ENCODE assay signal across 1 cellular context in the genomic region with DNA sequence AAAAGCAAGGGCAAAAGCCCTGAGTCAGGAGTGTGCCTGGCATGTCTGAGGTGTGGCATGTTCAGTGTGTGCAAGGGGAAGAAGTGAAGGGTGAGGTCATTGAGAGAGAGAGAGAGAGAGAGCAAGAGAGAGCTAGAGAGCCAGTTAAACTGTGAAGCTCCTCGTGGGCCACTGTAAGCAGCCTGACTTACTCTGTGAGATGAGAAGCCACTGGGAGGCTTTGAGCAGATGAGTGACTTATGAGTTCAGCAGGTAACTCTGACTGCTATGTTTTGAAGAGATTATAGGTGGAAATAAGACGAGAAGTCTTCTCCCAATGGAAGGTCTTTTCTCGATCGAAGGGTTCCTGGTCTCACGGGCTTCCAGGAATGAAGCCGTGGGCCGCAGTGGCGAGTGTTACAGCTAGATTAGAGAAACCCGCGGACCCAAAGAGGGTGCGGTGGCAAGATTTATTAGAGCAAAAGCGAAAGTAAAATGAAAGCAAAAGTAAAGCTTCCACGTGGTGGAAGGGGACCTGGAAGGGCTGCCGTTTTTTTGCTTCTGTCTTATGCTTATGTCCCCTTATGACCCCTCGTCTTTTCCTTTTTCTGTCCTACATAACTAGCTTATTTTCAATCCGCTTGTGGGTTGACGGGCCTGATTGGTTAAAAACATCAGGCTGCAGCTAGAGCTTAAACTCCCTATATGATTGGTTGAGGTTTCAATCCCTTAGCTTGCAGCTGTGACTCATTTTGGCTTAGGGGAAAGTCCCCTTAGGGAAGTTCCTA.
TF ChIP-seq lines count a peak whose summit lies in the region.

No MANE protein-coding gene starts in this region.

TF ChIP-seq in K562, 482 proteins besides CTCF, POLR2A, EP300 and RAD21 (continued from another document and continues in another):
- peak; percentile 58 for TF ChIP-seq JUN (IDR thresholded peaks at IDR 0.05; ENCODE audit: borderline replicate concordance, low read depth, low read length)
- TF ChIP-seq JUN (CRISPR knock-in tag; IDR thresholded peaks at IDR 0.05; ENCODE audit: borderline replicate concordance), result peak; percentile 96
- no peak for TF ChIP-seq ZNF76 (CRISPR knock-in tag; IDR thresholded peaks at IDR 0.05; ENCODE audit: borderline replicate concordance)
- peak; percentile 54 for TF ChIP-seq SOX6 (IDR thresholded peaks at IDR 0.05)
- TF ChIP-seq HES1 (IDR thresholded peaks at IDR 0.05; ENCODE audit: low read depth), result 0 out of 2 replicates have a peak, but pooled peaks have one; percentile 50
- TF ChIP-seq, protein P1, sequence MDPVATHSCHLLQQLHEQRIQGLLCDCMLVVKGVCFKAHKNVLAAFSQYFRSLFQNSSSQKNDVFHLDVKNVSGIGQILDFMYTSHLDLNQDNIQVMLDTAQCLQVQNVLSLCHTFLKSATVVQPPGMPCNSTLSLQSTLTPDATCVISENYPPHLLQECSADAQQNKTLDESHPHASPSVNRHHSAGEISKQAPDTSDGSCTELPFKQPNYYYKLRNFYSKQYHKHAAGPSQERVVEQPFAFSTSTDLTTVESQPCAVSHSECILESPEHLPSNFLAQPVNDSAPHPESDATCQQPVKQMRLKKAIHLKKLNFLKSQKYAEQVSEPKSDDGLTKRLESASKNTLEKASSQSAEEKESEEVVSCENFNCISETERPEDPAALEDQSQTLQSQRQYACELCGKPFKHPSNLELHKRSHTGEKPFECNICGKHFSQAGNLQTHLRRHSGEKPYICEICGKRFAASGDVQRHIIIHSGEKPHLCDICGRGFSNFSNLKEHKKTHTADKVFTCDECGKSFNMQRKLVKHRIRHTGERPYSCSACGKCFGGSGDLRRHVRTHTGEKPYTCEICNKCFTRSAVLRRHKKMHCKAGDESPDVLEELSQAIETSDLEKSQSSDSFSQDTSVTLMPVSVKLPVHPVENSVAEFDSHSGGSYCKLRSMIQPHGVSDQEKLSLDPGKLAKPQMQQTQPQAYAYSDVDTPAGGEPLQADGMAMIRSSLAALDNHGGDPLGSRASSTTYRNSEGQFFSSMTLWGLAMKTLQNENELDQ (CRISPR knock-in tag; IDR thresholded peaks at IDR 0.05; ENCODE audit: borderline replicate concordance), result no peak
- TF ChIP-seq ZNF696 (CRISPR knock-in tag; conservative IDR thresholded peaks at IDR 0.05), result no peak
- no peak for TF ChIP-seq ZC3H11A (IDR thresholded peaks at IDR 0.05; ENCODE audit: low read depth, low read length)
- TF ChIP-seq GATA2 (CRISPR knock-in tag; IDR thresholded peaks at IDR 0.05), result no peak; the same call in 1 of the 2 replicates
- TF ChIP-seq SMARCB1 (IDR thresholded peaks at IDR 0.05; ENCODE audit: insufficient read length, low read depth), result peak; percentile 96
- TF ChIP-seq HMG20A (CRISPR knock-in tag; conservative IDR thresholded peaks at IDR 0.05), result no peak
- TF ChIP-seq SAP30 (IDR thresholded peaks at IDR 0.05; ENCODE audit: borderline replicate concordance, insufficient read depth, low read depth, low read length, poor library complexity, severe bottlenecking), result peak; percentile 79
- TF ChIP-seq, protein P2, sequence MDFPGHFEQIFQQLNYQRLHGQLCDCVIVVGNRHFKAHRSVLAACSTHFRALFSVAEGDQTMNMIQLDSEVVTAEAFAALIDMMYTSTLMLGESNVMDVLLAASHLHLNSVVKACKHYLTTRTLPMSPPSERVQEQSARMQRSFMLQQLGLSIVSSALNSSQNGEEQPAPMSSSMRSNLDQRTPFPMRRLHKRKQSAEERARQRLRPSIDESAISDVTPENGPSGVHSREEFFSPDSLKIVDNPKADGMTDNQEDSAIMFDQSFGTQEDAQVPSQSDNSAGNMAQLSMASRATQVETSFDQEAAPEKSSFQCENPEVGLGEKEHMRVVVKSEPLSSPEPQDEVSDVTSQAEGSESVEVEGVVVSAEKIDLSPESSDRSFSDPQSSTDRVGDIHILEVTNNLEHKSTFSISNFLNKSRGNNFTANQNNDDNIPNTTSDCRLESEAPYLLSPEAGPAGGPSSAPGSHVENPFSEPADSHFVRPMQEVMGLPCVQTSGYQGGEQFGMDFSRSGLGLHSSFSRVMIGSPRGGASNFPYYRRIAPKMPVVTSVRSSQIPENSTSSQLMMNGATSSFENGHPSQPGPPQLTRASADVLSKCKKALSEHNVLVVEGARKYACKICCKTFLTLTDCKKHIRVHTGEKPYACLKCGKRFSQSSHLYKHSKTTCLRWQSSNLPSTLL (IDR thresholded peaks at IDR 0.05), result peak; percentile 86
- 0 out of 2 replicates have a peak, but pooled peaks have one; percentile 38 for TF ChIP-seq ZBED1 (IDR thresholded peaks at IDR 0.05)
- no peak for TF ChIP-seq ZNF280B (CRISPR knock-in tag; IDR thresholded peaks at IDR 0.05)
- peak; percentile 87 for TF ChIP-seq ZNF316 (IDR thresholded peaks at IDR 0.05)
- TF ChIP-seq IRF2 (CRISPR knock-in tag; IDR thresholded peaks at IDR 0.05), result peak; percentile 92; the same call in 1 of the 2 replicates
- 0 out of 2 replicates have a peak, but pooled peaks have one; percentile 54 for TF ChIP-seq MECOM (CRISPR knock-in tag; IDR thresholded peaks at IDR 0.05)
- TF ChIP-seq CCAR2 (IDR thresholded peaks at IDR 0.05; ENCODE audit: low read depth, low read length), result no peak
- TF ChIP-seq, protein P3, sequence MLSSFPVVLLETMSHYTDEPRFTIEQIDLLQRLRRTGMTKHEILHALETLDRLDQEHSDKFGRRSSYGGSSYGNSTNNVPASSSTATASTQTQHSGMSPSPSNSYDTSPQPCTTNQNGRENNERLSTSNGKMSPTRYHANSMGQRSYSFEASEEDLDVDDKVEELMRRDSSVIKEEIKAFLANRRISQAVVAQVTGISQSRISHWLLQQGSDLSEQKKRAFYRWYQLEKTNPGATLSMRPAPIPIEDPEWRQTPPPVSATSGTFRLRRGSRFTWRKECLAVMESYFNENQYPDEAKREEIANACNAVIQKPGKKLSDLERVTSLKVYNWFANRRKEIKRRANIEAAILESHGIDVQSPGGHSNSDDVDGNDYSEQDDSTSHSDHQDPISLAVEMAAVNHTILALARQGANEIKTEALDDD (IDR thresholded peaks at IDR 0.05), result peak; percentile 20; the same call in 1 of the 2 replicates
- TF ChIP-seq ZNF707 (CRISPR knock-in tag; conservative IDR thresholded peaks at IDR 0.05), result no peak
- peak; percentile 73 to 76; a peak in 2 of 4 replicates for TF ChIP-seq SIN3A (IDR thresholded peaks at IDR 0.05; ENCODE audit: borderline replicate concordance in 2 of 2, control insufficient read depth in 1 of 2, low read depth in 2 of 2, low read length in 2 of 2)
- no peak for TF ChIP-seq ZNF655 (CRISPR knock-in tag; IDR thresholded peaks at IDR 0.05)
- TF ChIP-seq, protein P4, sequence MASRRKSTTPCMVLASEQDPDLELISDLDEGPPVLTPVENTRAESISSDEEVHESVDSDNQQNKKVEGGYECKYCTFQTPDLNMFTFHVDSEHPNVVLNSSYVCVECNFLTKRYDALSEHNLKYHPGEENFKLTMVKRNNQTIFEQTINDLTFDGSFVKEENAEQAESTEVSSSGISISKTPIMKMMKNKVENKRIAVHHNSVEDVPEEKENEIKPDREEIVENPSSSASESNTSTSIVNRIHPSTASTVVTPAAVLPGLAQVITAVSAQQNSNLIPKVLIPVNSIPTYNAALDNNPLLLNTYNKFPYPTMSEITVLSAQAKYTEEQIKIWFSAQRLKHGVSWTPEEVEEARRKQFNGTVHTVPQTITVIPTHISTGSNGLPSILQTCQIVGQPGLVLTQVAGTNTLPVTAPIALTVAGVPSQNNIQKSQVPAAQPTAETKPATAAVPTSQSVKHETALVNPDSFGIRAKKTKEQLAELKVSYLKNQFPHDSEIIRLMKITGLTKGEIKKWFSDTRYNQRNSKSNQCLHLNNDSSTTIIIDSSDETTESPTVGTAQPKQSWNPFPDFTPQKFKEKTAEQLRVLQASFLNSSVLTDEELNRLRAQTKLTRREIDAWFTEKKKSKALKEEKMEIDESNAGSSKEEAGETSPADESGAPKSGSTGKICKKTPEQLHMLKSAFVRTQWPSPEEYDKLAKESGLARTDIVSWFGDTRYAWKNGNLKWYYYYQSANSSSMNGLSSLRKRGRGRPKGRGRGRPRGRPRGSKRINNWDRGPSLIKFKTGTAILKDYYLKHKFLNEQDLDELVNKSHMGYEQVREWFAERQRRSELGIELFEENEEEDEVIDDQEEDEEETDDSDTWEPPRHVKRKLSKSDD (conservative IDR thresholded peaks at IDR 0.05; ENCODE audit: low read length), result no peak
- TF ChIP-seq, protein P5, sequence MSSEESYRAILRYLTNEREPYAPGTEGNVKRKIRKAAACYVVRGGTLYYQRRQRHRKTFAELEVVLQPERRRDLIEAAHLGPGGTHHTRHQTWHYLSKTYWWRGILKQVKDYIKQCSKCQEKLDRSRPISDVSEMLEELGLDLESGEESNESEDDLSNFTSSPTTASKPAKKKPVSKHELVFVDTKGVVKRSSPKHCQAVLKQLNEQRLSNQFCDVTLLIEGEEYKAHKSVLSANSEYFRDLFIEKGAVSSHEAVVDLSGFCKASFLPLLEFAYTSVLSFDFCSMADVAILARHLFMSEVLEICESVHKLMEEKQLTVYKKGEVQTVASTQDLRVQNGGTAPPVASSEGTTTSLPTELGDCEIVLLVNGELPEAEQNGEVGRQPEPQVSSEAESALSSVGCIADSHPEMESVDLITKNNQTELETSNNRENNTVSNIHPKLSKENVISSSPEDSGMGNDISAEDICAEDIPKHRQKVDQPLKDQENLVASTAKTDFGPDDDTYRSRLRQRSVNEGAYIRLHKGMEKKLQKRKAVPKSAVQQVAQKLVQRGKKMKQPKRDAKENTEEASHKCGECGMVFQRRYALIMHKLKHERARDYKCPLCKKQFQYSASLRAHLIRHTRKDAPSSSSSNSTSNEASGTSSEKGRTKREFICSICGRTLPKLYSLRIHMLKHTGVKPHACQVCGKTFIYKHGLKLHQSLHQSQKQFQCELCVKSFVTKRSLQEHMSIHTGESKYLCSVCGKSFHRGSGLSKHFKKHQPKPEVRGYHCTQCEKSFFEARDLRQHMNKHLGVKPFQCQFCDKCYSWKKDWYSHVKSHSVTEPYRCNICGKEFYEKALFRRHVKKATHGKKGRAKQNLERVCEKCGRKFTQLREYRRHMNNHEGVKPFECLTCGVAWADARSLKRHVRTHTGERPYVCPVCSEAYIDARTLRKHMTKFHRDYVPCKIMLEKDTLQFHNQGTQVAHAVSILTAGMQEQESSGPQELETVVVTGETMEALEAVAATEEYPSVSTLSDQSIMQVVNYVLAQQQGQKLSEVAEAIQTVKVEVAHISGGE (CRISPR knock-in tag; IDR thresholded peaks at IDR 0.05), result 0 out of 6 replicates have a peak, but pooled peaks of 1 of the 3 experiments have one; percentile 6
- TF ChIP-seq MTA3 (IDR thresholded peaks at IDR 0.05; ENCODE audit: borderline replicate concordance), result peak; percentile 76; the same call in 1 of the 2 replicates
- TF ChIP-seq NFIX (CRISPR knock-in tag; IDR thresholded peaks at IDR 0.05; ENCODE audit: low read depth), result no peak
- peak; percentile 21; the same call in 1 of the 2 replicates for TF ChIP-seq NFIC (IDR thresholded peaks at IDR 0.05)
- no peak for TF ChIP-seq ARHGAP35 (IDR thresholded peaks at IDR 0.05; ENCODE audit: partially characterized antibody)
- no peak for TF ChIP-seq ZFP30 (CRISPR knock-in tag; IDR thresholded peaks at IDR 0.05; ENCODE audit: borderline replicate concordance)
- TF ChIP-seq ILF3 (IDR thresholded peaks at IDR 0.05; ENCODE audit: borderline replicate concordance), result no peak
- TF ChIP-seq RCOR1 (IDR thresholded peaks at IDR 0.05; ENCODE audit: borderline replicate concordance in 1 of 2, low read depth in 2 of 2, low read length in 2 of 2), result peak; percentile 41 to 83; a peak in 3 of 4 replicates
- TF ChIP-seq YY1 (IDR thresholded peaks at IDR 0.05; ENCODE audit: borderline replicate concordance in 1 of 3, control insufficient read depth in 1 of 3, extremely low read depth in 1 of 3, insufficient read depth in 3 of 3, insufficient read length in 1 of 3, insufficient replicate concordance in 2 of 3, low read depth in 1 of 3, low read length in 2 of 3), result peak in 1 of 3 experiments; percentile 20
- peak; percentile 71 for TF ChIP-seq ELF4 (CRISPR knock-in tag; IDR thresholded peaks at IDR 0.05)
